In the genomic region with DNA sequence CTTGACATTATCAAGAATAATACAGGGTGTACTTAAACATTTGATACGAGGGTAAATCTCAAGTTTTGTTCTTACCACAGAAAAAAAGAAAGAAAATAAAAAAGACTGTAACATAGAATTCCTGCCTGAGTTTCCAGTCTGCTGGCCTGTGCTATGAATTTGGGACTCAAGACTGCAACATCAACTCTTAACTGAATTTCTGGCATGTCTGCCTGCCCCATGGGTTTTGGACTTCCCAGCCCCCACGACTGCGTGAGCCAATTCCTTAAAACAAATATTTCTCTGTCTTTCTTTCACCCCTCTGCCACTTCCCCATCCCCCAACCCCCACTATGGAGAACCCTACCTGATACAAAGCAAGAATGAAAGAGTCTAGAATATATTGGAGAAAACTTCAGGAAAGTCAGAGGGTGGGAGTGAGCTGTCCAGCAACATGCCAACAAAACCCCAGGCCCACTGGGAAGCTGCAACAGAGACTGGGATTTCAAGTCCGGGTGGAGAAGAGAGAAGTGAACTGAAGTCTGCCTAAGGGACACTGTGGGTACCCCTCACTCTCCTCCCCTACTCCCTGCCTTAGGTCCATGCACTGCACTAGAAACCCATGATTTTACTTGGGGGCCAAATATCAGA, we compare ENCODE assay signal across 15 cellular contexts. TPM values are rescaled to one million over a fixed set of nuclear protein-coding genes. Genes with fewer than 3 reads are reported as not detected.
A peak's percentile ranks its signal among the peaks of the same experiment; 100 is the strongest.
DNase-seq lines count a peak whose midpoint lies in the region; ATAC-seq and TF ChIP-seq lines count a peak whose summit lies in the region.
"Had no signal": no experiment of that assay in that cellular context is flagged by ENCODE, and none has a peak within 500 bp of the region (broad histone marks: within the 10 kb centered on the region; RNA-seq: fewer than 3 reads in every experiment).

No MANE protein-coding gene starts in this region.

- H3K9me2 ChIP-seq in OCI-LY7 (ENCODE audit: insufficient read depth, low read length), result no peaks in the 10 kb centered on the region

- peak overlapping the region; percentile 31 for H3K4me3 Mint-ChIP-seq in activated CD4-positive, alpha-beta memory T cell treated with anti-CD3 and anti-CD28 coated beads for 36 hours
- H3K4me3 Mint-ChIP-seq in activated CD4-positive, alpha-beta memory T cell treated with anti-CD3 and anti-CD28 coated beads, Interleukin-2, amount 10 ng/mL, durations not matched to agents 7 days and 5 days, result no peak overlapping the region
- H3K4me3 Mint-ChIP-seq in naive thymus-derived CD4-positive, alpha-beta T cell, result peak overlapping the region in 9 of 10 donors; percentile 65 to 85 (median 76)
- H3K4me3 Mint-ChIP-seq: activated CD8-positive, alpha-beta memory T cell treated with anti-CD3 and anti-CD28 coated beads, Interleukin-2, amount 10 ng/mL, durations not matched to agents 7 days and 5 days had no signal

- no peaks in the 10 kb centered on the region for H3K9me3 Mint-ChIP-seq in activated CD4-positive, alpha-beta memory T cell treated with anti-CD3 and anti-CD28 coated beads for 36 hours
- no peaks in the 10 kb centered on the region for H3K9me3 Mint-ChIP-seq in activated CD4-positive, alpha-beta memory T cell treated with anti-CD3 and anti-CD28 coated beads, Interleukin-2, amount 10 ng/mL, durations not matched to agents 7 days and 5 days
- peaks cover 0 to 4% (median 0%) of the 10 kb centered on the region in 11 donors for H3K9me3 Mint-ChIP-seq in naive thymus-derived CD4-positive, alpha-beta T cell

- ATAC-seq in GM21515 (IDR thresholded peaks at IDR 0.05; ENCODE audit: unreplicated experiment) (peak; percentile 7), esophagus mucosa (no peak)
- peak; percentile 3 for ATAC-seq in naive thymus-derived CD4-positive, alpha-beta T cell
- ATAC-seq: activated CD8-positive, alpha-beta memory T cell treated with anti-CD3 and anti-CD28 coated beads, Interleukin-2, amount 10 ng/mL, durations not matched to agents 7 days and 5 days had no signal

- H3K4me1 Mint-ChIP-seq in activated CD4-positive, alpha-beta memory T cell treated with anti-CD3 and anti-CD28 coated beads for 36 hours (ENCODE audit: low read depth), result peaks cover 22% of the 10 kb centered on the region
- peaks cover 12% of the 10 kb centered on the region for H3K4me1 Mint-ChIP-seq in activated CD4-positive, alpha-beta memory T cell treated with anti-CD3 and anti-CD28 coated beads, Interleukin-2, amount 10 ng/mL, durations not matched to agents 7 days and 5 days
- H3K4me1 Mint-ChIP-seq in naive thymus-derived CD4-positive, alpha-beta T cell, result peaks cover 24 to 79% (median 57%) of the 10 kb centered on the region in 7 donors

- TF ChIP-seq CTCF in OCI-LY7 (conservative IDR thresholded peaks at IDR 0.05; ENCODE audit: low read length), result no peak

- intact Hi-C loops in activated CD4-positive, alpha-beta memory T cell treated with anti-CD3 and anti-CD28 coated beads for 36 hours (cut with micrococcal nuclease), result no loop called here
- intact Hi-C loops in OCI-LY7 (cut with micrococcal nuclease; ENCODE audit: unreplicated experiment), result no loop called here
- intact Hi-C loops in naive thymus-derived CD4-positive, alpha-beta T cell (cut with micrococcal nuclease), result loop anchor here (5.0 kb wide), 2 partner anchors 135 to 210 kb away; a partner anchor contains a TSS

- no peaks in the 10 kb centered on the region for H3K27me3 ChIP-seq in naive thymus-derived CD4-positive, alpha-beta T cell (ENCODE audit: control insufficient read depth in 2 of 2, insufficient read depth in 2 of 2, low read length in 2 of 2)

- H2AFZ ChIP-seq in OCI-LY7 (ENCODE audit: low read length), result peak overlapping the region; percentile 27; the same call in 1 of the 2 replicates

- H3K9me3 ChIP-seq in OCI-LY7 (ENCODE audit: low read length), result peaks cover 3% of the 10 kb centered on the region; the same call in 1 of the 2 replicates
- H3K9me3 ChIP-seq in naive thymus-derived CD4-positive, alpha-beta T cell (ENCODE audit: control insufficient read depth in 2 of 3, low read length in 3 of 3), result no peaks in the 10 kb centered on the region

- no peaks in the 10 kb centered on the region for H3K27me3 Mint-ChIP-seq in activated CD4-positive, alpha-beta memory T cell treated with anti-CD3 and anti-CD28 coated beads for 36 hours
- no peaks in the 10 kb centered on the region for H3K27me3 Mint-ChIP-seq in activated CD4-positive, alpha-beta memory T cell treated with anti-CD3 and anti-CD28 coated beads, Interleukin-2, amount 10 ng/mL, durations not matched to agents 7 days and 5 days
- H3K27me3 Mint-ChIP-seq in naive thymus-derived CD4-positive, alpha-beta T cell, result no peaks in the 10 kb centered on the region
- H3K27me3 Mint-ChIP-seq: activated CD8-positive, alpha-beta memory T cell treated with anti-CD3 and anti-CD28 coated beads, Interleukin-2, amount 10 ng/mL, durations not matched to agents 7 days and 5 days had no signal

- peaks cover 63% of the 10 kb centered on the region for H3K4me1 ChIP-seq in OCI-LY7 (ENCODE audit: insufficient read depth, low read length, poor library complexity, severe bottlenecking)
- peaks cover 0 to 23% of the 10 kb centered on the region in 2 donors for H3K4me1 ChIP-seq in naive thymus-derived CD4-positive, alpha-beta T cell (ENCODE audit: control insufficient read depth in 2 of 2, insufficient read depth in 2 of 2, low read length in 2 of 2)

- no peaks in the 10 kb centered on the region for H4K20me1 ChIP-seq in OCI-LY7 (ENCODE audit: insufficient read depth, low read length)

- peaks cover 6% of the 10 kb centered on the region for H3K36me3 ChIP-seq in OCI-LY7 (ENCODE audit: insufficient read depth, low read length)
- no peaks in the 10 kb centered on the region for H3K36me3 ChIP-seq in naive thymus-derived CD4-positive, alpha-beta T cell (ENCODE audit: control insufficient read depth in 2 of 3, insufficient read depth in 3 of 3, low read length in 3 of 3)

- H3K4me2 ChIP-seq in OCI-LY7 (ENCODE audit: low read length), result peak overlapping the region; percentile 59

- H3K4me3 ChIP-seq in OCI-LY7 (ENCODE audit: low read depth, low read length, poor library complexity, severe bottlenecking), result peak overlapping the region; percentile 46
- H3K4me3 ChIP-seq in naive thymus-derived CD4-positive, alpha-beta T cell (ENCODE audit: low read length), result no peak overlapping the region

- BruUV-seq in OCI-LY7 (replicated peaks; lab: Mats Ljungman, UMichigan), result no TSS peak

- CTCF ChIA-PET in activated CD4-positive, alpha-beta memory T cell treated with anti-CD3 and anti-CD28 coated beads for 36 hours (lab: Charles Lee), result no interaction called here
- CTCF ChIA-PET in activated CD4-positive, alpha-beta memory T cell treated with anti-CD3 and anti-CD28 coated beads, Interleukin-2, amount 10 ng/mL, durations not matched to agents 7 days and 5 days (lab: Charles Lee), result no interaction called here
- CTCF ChIA-PET in OCI-LY7 (lab: Charles Lee; ENCODE audit: unreplicated experiment), result interaction anchor here (0.6 kb wide), 1 partner anchor 1091 kb away, joined by 4 read pairs; no protein-coding TSS in a partner anchor
- CTCF ChIA-PET in naive thymus-derived CD4-positive, alpha-beta T cell (lab: Charles Lee), result no interaction called here

- peaks cover 23% of the 10 kb centered on the region; the same call in 1 of the 2 replicates for H3K79me2 ChIP-seq in OCI-LY7 (ENCODE audit: insufficient read depth, low read depth, low read length)

- peak overlapping the region; percentile 94 for H3K27ac ChIP-seq in OCI-LY7 (ENCODE audit: low read depth, low read length, poor library complexity, severe bottlenecking)
- H3K27ac ChIP-seq in naive thymus-derived CD4-positive, alpha-beta T cell (ENCODE audit: low read depth, low read length), result peak overlapping the region; percentile 74

- POLR2A ChIA-PET in activated CD4-positive, alpha-beta memory T cell treated with anti-CD3 and anti-CD28 coated beads for 36 hours (lab: Charles Lee), result no interaction called here
- POLR2A ChIA-PET in activated CD4-positive, alpha-beta memory T cell treated with anti-CD3 and anti-CD28 coated beads, Interleukin-2, amount 10 ng/mL, durations not matched to agents 7 days and 5 days (lab: Charles Lee), result no interaction called here
- POLR2A ChIA-PET in OCI-LY7 (lab: Charles Lee), result interaction anchor here (1.1 kb wide), 1 partner anchor 14 kb away, joined by 4 read pairs; no protein-coding TSS in a partner anchor
- POLR2A ChIA-PET in naive thymus-derived CD4-positive, alpha-beta T cell (lab: Charles Lee), result interaction anchor here (1.0 to 1.5 kb wide), 3 partner anchors 15 to 136 kb away, joined by 3 to 5 read pairs (median 3); no protein-coding TSS in a partner anchor

- H3K27ac Mint-ChIP-seq in activated CD4-positive, alpha-beta memory T cell treated with anti-CD3 and anti-CD28 coated beads for 36 hours, result peak overlapping the region; percentile 76
- H3K27ac Mint-ChIP-seq in activated CD4-positive, alpha-beta memory T cell treated with anti-CD3 and anti-CD28 coated beads, Interleukin-2, amount 10 ng/mL, durations not matched to agents 7 days and 5 days, result no peak overlapping the region
- peak overlapping the region; percentile 79 to 99 (median 94) for H3K27ac Mint-ChIP-seq in naive thymus-derived CD4-positive, alpha-beta T cell

- no peaks in the 10 kb centered on the region for H3K36me3 Mint-ChIP-seq in activated CD4-positive, alpha-beta memory T cell treated with anti-CD3 and anti-CD28 coated beads for 36 hours
- no peaks in the 10 kb centered on the region for H3K36me3 Mint-ChIP-seq in activated CD4-positive, alpha-beta memory T cell treated with anti-CD3 and anti-CD28 coated beads, Interleukin-2, amount 10 ng/mL, durations not matched to agents 7 days and 5 days (ENCODE audit: low read depth)
- peaks cover 0 to 14% (median 0%) of the 10 kb centered on the region in 5 donors for H3K36me3 Mint-ChIP-seq in naive thymus-derived CD4-positive, alpha-beta T cell
- H3K36me3 Mint-ChIP-seq: activated CD8-positive, alpha-beta memory T cell treated with anti-CD3 and anti-CD28 coated beads, Interleukin-2, amount 10 ng/mL, durations not matched to agents 7 days and 5 days had no signal

- DNase-seq in activated CD4-positive, alpha-beta memory T cell treated with anti-CD3 and anti-CD28 coated beads for 36 hours, result no peak
- no peak for DNase-seq in activated CD4-positive, alpha-beta memory T cell treated with anti-CD3 and anti-CD28 coated beads, Interleukin-2, amount 10 ng/mL, durations not matched to agents 7 days and 5 days
- DNase-seq in OCI-LY7 (ENCODE audit: low spot score) (no peak), SW 1271 (lab: John Stamatoyannopoulos, UW) (no peak), putamen (ENCODE audit: low spot score) (no peak)
- no peak for DNase-seq in naive thymus-derived CD4-positive, alpha-beta T cell
- DNase-seq: activated CD8-positive, alpha-beta memory T cell treated with anti-CD3 and anti-CD28 coated beads, Interleukin-2, amount 10 ng/mL, durations not matched to agents 7 days and 5 days; amniotic stem cell; erythroblast; kidney; NCI-H187 treated with DMSO at 0.1 percent for 48 hours; NCI-H524 treated with DMSO at 0.1 percent for 48 hours; T-helper 9 cell had no signal

RNA-seq across cellular contexts. Expression of a gene that starts 43.0 kb away (rescaled TPM):
- 1 to 10 TPM; 4.0 to 4.4 TPM for total RNA-seq in activated CD4-positive, alpha-beta memory T cell treated with anti-CD3 and anti-CD28 coated beads for 36 hours
- total RNA-seq in activated CD4-positive, alpha-beta memory T cell treated with anti-CD3 and anti-CD28 coated beads, Interleukin-2, amount 10 ng/mL, durations not matched to agents 7 days and 5 days, result under 1 TPM; 0.68 to 0.70 TPM
- total RNA-seq in OCI-LY7 (2014; rRNA removed; shearing (Covaris generic)), result 7.0 and 9.2 TPM in 2 replicates
- total RNA-seq in OCI-LY7 (2022), result 5.4 and 7.3 TPM in 2 replicates
- 10 to 100 TPM in 3 of 5 experiments, 1 to 10 TPM in 2; 3.1 to 15.4 (median 13.0) TPM for total RNA-seq in naive thymus-derived CD4-positive, alpha-beta T cell
- polyA plus RNA-seq in naive thymus-derived CD4-positive, alpha-beta T cell, result 10 to 100 TPM; 10.8 to 14.9 TPM
- total RNA-seq in esophagus mucosa, result 2.4 TPM

Comparison
In these comparisons a context has a peak if more than half of its experiments do, and no peak if none do; other contexts are left out.
1. POLR2A ChIA-PET loops: an anchor here in OCI-LY7 (1.1 kb wide) and naive thymus-derived CD4-positive, alpha-beta T cell (1.0 to 1.5 kb wide); none called in activated CD4-positive, alpha-beta memory T cell treated with anti-CD3 and anti-CD28 coated beads for 36 hours and activated CD4-positive, alpha-beta memory T cell treated with anti-CD3 and anti-CD28 coated beads, Interleukin-2, amount 10 ng/mL, durations not matched to agents 7 days and 5 days.
2. intact Hi-C loops: an anchor here in naive thymus-derived CD4-positive, alpha-beta T cell (5.0 kb wide); none called in activated CD4-positive, alpha-beta memory T cell treated with anti-CD3 and anti-CD28 coated beads for 36 hours and OCI-LY7.